ENCODE assay signal across 35 cellular contexts in the genomic region with DNA sequence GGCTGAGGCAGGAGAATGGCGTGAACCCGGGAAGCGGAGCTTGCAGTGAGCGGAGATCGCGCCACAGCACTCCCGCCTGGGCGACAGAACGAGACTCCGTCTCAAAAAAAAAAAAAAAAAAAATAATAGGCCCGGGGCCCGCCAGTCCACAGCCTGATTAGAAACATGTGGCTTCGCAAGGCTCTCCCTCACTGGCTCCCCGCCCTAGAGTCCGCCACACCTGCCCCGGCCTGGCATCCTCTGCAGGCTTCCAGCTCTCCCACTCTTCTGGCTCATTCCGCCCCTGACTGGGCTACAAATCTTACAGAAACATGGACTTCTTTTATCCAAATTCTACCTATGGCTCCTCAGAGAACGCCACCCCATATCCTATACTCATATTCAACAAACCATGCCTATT. TPM values are rescaled to one million over a fixed set of nuclear protein-coding genes. Genes with fewer than 3 reads are reported as not detected.
"Had no signal": no experiment of that assay in that cellular context is flagged by ENCODE, and none has a peak within 500 bp of the region (broad histone marks: within the 10 kb centered on the region; RNA-seq: fewer than 3 reads in every experiment).

No MANE protein-coding gene starts in this region.

- H3K36me3 ChIP-seq: ascending aorta, cardiac muscle cell, gastrocnemius medialis, right atrium auricular region, thyroid gland, upper lobe of left lung, vagina had no signal

- H3K4me3 ChIP-seq: ascending aorta, cardiac muscle cell, coronary artery, dorsolateral prefrontal cortex, gastrocnemius medialis, right atrium auricular region, smooth muscle cell, thyroid gland, upper lobe of left lung, vagina had no signal

- H3K4me1 ChIP-seq: ascending aorta, gastrocnemius medialis, parathyroid adenoma, thyroid gland, upper lobe of left lung had no signal

- H3K9me3 Mint-ChIP-seq: activated naive CD4-positive, alpha-beta T cell treated with anti-CD3 and anti-CD28 coated beads, Interleukin-2, amount 10 ng/mL, durations not matched to agents 7 days and 5 days; activated naive CD8-positive, alpha-beta T cell treated with anti-CD3 and anti-CD28 coated beads, Interleukin-2, amount 10 ng/mL, durations not matched to agents 7 days and 5 days; stimulated activated naive CD8-positive, alpha-beta T cell treated with anti-CD3 and anti-CD28 coated beads, Interleukin-15, amount 100 ng/mL, for 72 hours had no signal

- H3K4me3 Mint-ChIP-seq: activated naive CD4-positive, alpha-beta T cell treated with anti-CD3 and anti-CD28 coated beads, Interleukin-2, amount 10 ng/mL, durations not matched to agents 7 days and 5 days; activated naive CD8-positive, alpha-beta T cell treated with anti-CD3 and anti-CD28 coated beads, Interleukin-2, amount 10 ng/mL, durations not matched to agents 7 days and 5 days; brain; memory B cell; naive thymus-derived CD4-positive, alpha-beta T cell; neural crest cell; stimulated activated memory B cell treated with anti-CD40 and anti-IgM and Interleukin-4, amounts not matched to agents 10 μg/mL and 1 μg/mL and 100 μg/mL, for 72 hours; stimulated activated naive CD8-positive, alpha-beta T cell treated with anti-CD3 and anti-CD28 coated beads, Interleukin-15, amount 100 ng/mL, for 72 hours had no signal

- H3K4me1 Mint-ChIP-seq: activated naive CD4-positive, alpha-beta T cell treated with anti-CD3 and anti-CD28 coated beads, Interleukin-2, amount 10 ng/mL, durations not matched to agents 7 days and 5 days; memory B cell; stimulated activated memory B cell treated with anti-CD40 and anti-IgM and Interleukin-4, amounts not matched to agents 10 μg/mL and 1 μg/mL and 100 μg/mL, for 72 hours had no signal

- H3K9me3 ChIP-seq: ascending aorta, gastrocnemius medialis, right atrium auricular region, thyroid gland, upper lobe of left lung, vagina had no signal

- H3K27ac ChIP-seq: ascending aorta, cardiac muscle cell, coronary artery, gastrocnemius medialis, parathyroid adenoma, right atrium auricular region, thyroid gland, upper lobe of left lung, vagina had no signal

- H2AFZ ChIP-seq: parathyroid adenoma had no signal

- H3K27me3 ChIP-seq: ascending aorta, cardiac muscle cell, dorsolateral prefrontal cortex, gastrocnemius medialis, right atrium auricular region, thyroid gland, upper lobe of left lung, vagina had no signal

- ATAC-seq: gastrocnemius medialis; naive thymus-derived CD4-positive, alpha-beta T cell; stimulated activated memory B cell treated with anti-CD40 and anti-IgM and Interleukin-4, amounts not matched to agents 10 μg/mL and 1 μg/mL and 100 μg/mL, for 72 hours had no signal

- H3K4me2 ChIP-seq: smooth muscle cell had no signal

- H3K9ac ChIP-seq: parathyroid adenoma had no signal

- DNase-seq: activated CD4-positive, alpha-beta T cell treated with anti-CD3 and anti-CD28 coated beads for 4 hours; activated CD4-positive, alpha-beta T cell treated with anti-CD3 and anti-CD28 coated beads, Interleukin-2, amount 50 U/mL, for 48 hours; activated CD8-positive, alpha-beta memory T cell treated with anti-CD3 and anti-CD28 coated beads, Interleukin-2, amount 50 U/mL, for 4 hours; activated gamma-delta T cell; activated naive CD4-positive, alpha-beta T cell treated with anti-CD3 and anti-CD28 coated beads, Interleukin-2, amount 10 ng/mL, durations not matched to agents 7 days and 5 days; activated naive CD8-positive, alpha-beta T cell treated with anti-CD3 and anti-CD28 coated beads, Interleukin-2, amount 10 ng/mL, durations not matched to agents 7 days and 5 days; activated T-cell treated with anti-CD3 and anti-CD28 coated beads, Interleukin-2, amount 50 U/mL, for 1 hour; cerebellar nuclear complex; dorsolateral prefrontal cortex; effector memory CD4-positive, alpha-beta T cell; erythroblast; gastrocnemius medialis; head of caudate nucleus; hippocampal formation; midbrain; naive thymus-derived CD4-positive, alpha-beta T cell; occipital lobe; stimulated activated CD4-positive, alpha-beta T cell treated with anti-CD3 and anti-CD28 coated beads, Interleukin-1b, Interleukin-23, amount 100 ng/mL, for 48 hours; stimulated activated CD4-positive, alpha-beta T cell treated with anti-CD3 and anti-CD28 coated beads, Interleukin-4, amount 100 ng/mL, for 4 hours; stimulated activated CD8-positive, alpha-beta memory T cell treated with anti-CD3 and anti-CD28 coated beads, Interleukin-4, amount 100 ng/mL, for 48 hours; stimulated activated naive CD8-positive, alpha-beta T cell treated with anti-CD3 and anti-CD28 coated beads, Interleukin-15, amount 100 ng/mL, for 72 hours; substantia nigra; thyroid gland; upper lobe of left lung had no signal

- H3K27ac Mint-ChIP-seq: activated naive CD4-positive, alpha-beta T cell treated with anti-CD3 and anti-CD28 coated beads, Interleukin-2, amount 10 ng/mL, durations not matched to agents 7 days and 5 days; activated naive CD8-positive, alpha-beta T cell treated with anti-CD3 and anti-CD28 coated beads, Interleukin-2, amount 10 ng/mL, durations not matched to agents 7 days and 5 days; memory B cell; naive thymus-derived CD4-positive, alpha-beta T cell; stimulated activated memory B cell treated with anti-CD40 and anti-IgM and Interleukin-4, amounts not matched to agents 10 μg/mL and 1 μg/mL and 100 μg/mL, for 72 hours; stimulated activated naive CD8-positive, alpha-beta T cell treated with anti-CD3 and anti-CD28 coated beads, Interleukin-15, amount 100 ng/mL, for 72 hours had no signal

- H3K36me3 Mint-ChIP-seq: activated naive CD4-positive, alpha-beta T cell treated with anti-CD3 and anti-CD28 coated beads, Interleukin-2, amount 10 ng/mL, durations not matched to agents 7 days and 5 days; activated naive CD8-positive, alpha-beta T cell treated with anti-CD3 and anti-CD28 coated beads, Interleukin-2, amount 10 ng/mL, durations not matched to agents 7 days and 5 days; naive thymus-derived CD4-positive, alpha-beta T cell; stimulated activated memory B cell treated with anti-CD40 and anti-IgM and Interleukin-4, amounts not matched to agents 10 μg/mL and 1 μg/mL and 100 μg/mL, for 72 hours had no signal

RNA-seq across cellular contexts. Expression of a gene that starts 32.4 kb away (rescaled TPM):
- total RNA-seq: activated naive CD8-positive, alpha-beta T cell treated with anti-CD3 and anti-CD28 coated beads, Interleukin-2, amount 10 ng/mL, durations not matched to agents 7 days and 5 days; ascending aorta had no signal
- polyA plus RNA-seq: naive thymus-derived CD4-positive, alpha-beta T cell had no signal
